ENCODE assay signal across 8 cellular contexts in genomic region chr17:50055426-50056216, GRCh38. TPM values are rescaled to one million over a fixed set of nuclear protein-coding genes. Genes with fewer than 3 reads are reported as not detected.
DNase-seq lines count a peak whose midpoint lies in the region; ATAC-seq and TF ChIP-seq lines count a peak whose summit lies in the region.

TSS of gene ITGA3 (plus strand) at chr17:50056110. CDS start at chr17:50056440, 330 bp downstream.

- peak within 1 kb of the TSS; percentile 54 for H3K27ac ChIP-seq in naive thymus-derived CD4-positive, alpha-beta T cell (ENCODE audit: low read depth, low read length)
- H3K27ac ChIP-seq in stomach: peak within 1 kb of the TSS; percentile 92 to 97 (median 96)

- H3K4me3 ChIP-seq in GM08714 (ENCODE audit: low read length) (peak within 1 kb of the TSS; percentile 73), stomach (peak within 1 kb of the TSS; percentile 76 to 86 (median 84))
- H3K4me3 ChIP-seq in naive thymus-derived CD4-positive, alpha-beta T cell (ENCODE audit: low read length): peak within 1 kb of the TSS; percentile 60

- no peaks in the 10 kb centered on the region for H3K9me3 ChIP-seq in naive thymus-derived CD4-positive, alpha-beta T cell (ENCODE audit: control insufficient read depth in 2 of 3, low read length in 3 of 3)
- no peaks in the 10 kb centered on the region for H3K9me3 ChIP-seq in stomach

- H3K4me1 Mint-ChIP-seq in naive thymus-derived CD4-positive, alpha-beta T cell: peaks cover 12 to 48% (median 20%) of the 10 kb centered on the region in 7 donors

- peaks cover 0 to 7% of the 10 kb centered on the region in 2 donors for H3K4me1 ChIP-seq in naive thymus-derived CD4-positive, alpha-beta T cell (ENCODE audit: control insufficient read depth in 2 of 2, insufficient read depth in 2 of 2, low read length in 2 of 2)
- peaks cover 81 to 98% (median 93%) of the 10 kb centered on the region in 4 donors for H3K4me1 ChIP-seq in stomach

- H3K27ac Mint-ChIP-seq in naive thymus-derived CD4-positive, alpha-beta T cell: peak within 1 kb of the TSS; percentile 38 to 90 (median 82)

- DNase-seq in activated effector memory CD4-positive, alpha-beta T cell treated with Interleukin-2 at 50 U/mL for 16 hours: peak; percentile 60
- DNase-seq in fibroblast of peridontal ligament (ENCODE audit: extremely low read depth) (peak; percentile 69), stomach (peak; percentile 89)
- DNase-seq in naive thymus-derived CD4-positive, alpha-beta T cell: peak; percentile 28 to 78 (median 45)

- peak within 1 kb of the TSS; percentile 84 to 96 (median 92) for H3K4me3 Mint-ChIP-seq in naive thymus-derived CD4-positive, alpha-beta T cell

- TF ChIP-seq POLR2A in stomach (IDR thresholded peaks at IDR 0.05): no peak

- H3K27me3 ChIP-seq in naive thymus-derived CD4-positive, alpha-beta T cell (ENCODE audit: control insufficient read depth in 2 of 2, insufficient read depth in 2 of 2, low read length in 2 of 2): no peaks in the 10 kb centered on the region
- peaks cover 0 to 12% (median 0%) of the 10 kb centered on the region in 3 donors for H3K27me3 ChIP-seq in stomach

- no peak for TF ChIP-seq EP300 in stomach (IDR thresholded peaks at IDR 0.05)

- H3K36me3 ChIP-seq in naive thymus-derived CD4-positive, alpha-beta T cell (ENCODE audit: control insufficient read depth in 2 of 3, insufficient read depth in 3 of 3, low read length in 3 of 3): no peaks in the 10 kb centered on the region
- H3K36me3 ChIP-seq in stomach: no peaks in the 10 kb centered on the region

- no peaks in the 10 kb centered on the region for H3K36me3 Mint-ChIP-seq in naive thymus-derived CD4-positive, alpha-beta T cell

- TF ChIP-seq CTCF in stomach (IDR thresholded peaks at IDR 0.05): no peak

- 0 to 1% (median 0%) methylated on average over 44 to 65 of the region's 65 CpGs for WGBS in stomach, 5 donors

- CTCF ChIA-PET in naive thymus-derived CD4-positive, alpha-beta T cell (lab: Charles Lee): interaction anchor here (1.1 to 1.3 kb wide), 2 partner anchors 12 to 39 kb away, joined by 3 to 5 read pairs; no protein-coding TSS in a partner anchor

- H3K9me3 Mint-ChIP-seq in naive thymus-derived CD4-positive, alpha-beta T cell: peaks cover 0 to 1% (median 0%) of the 10 kb centered on the region in 11 donors

- H3K27me3 Mint-ChIP-seq in naive thymus-derived CD4-positive, alpha-beta T cell: peaks cover 0 to 7% (median 0%) of the 10 kb centered on the region in 5 donors

- ATAC-seq in HG03460 (IDR thresholded peaks at IDR 0.05; ENCODE audit: unreplicated experiment) (peak; percentile 44), GM18909 (IDR thresholded peaks at IDR 0.05; ENCODE audit: poor library complexity, unreplicated experiment) (no peak)
- ATAC-seq in naive thymus-derived CD4-positive, alpha-beta T cell: peak; percentile 76

- POLR2A ChIA-PET in naive thymus-derived CD4-positive, alpha-beta T cell (lab: Charles Lee): interaction anchor here (2.6 kb wide), 1 partner anchor 39 kb away, joined by 11 read pairs; no protein-coding TSS in a partner anchor

- intact Hi-C loops in naive thymus-derived CD4-positive, alpha-beta T cell (cut with micrococcal nuclease): loop anchor here (1.0 to 2.0 kb wide), 6 partner anchors 28 to 40 kb away; partner anchors contain the start of gene PDK2 (in 1 of the 2)
- intact Hi-C loops in stomach (cut with DNase I; ENCODE audit: low total_unique reads): no loop called here

TF ChIP-seq in PFSK-1, 5 proteins besides CTCF, POLR2A, EP300 and RAD21:
- TF ChIP-seq SIN3A (IDR thresholded peaks at IDR 0.05; ENCODE audit: borderline replicate concordance, insufficient read depth, low read length): 0 out of 2 replicates have a peak, but pooled peaks have one; percentile 47
- TF ChIP-seq FOXP2 (optimal IDR thresholded peaks at IDR 0.05; ENCODE audit: borderline replicate concordance, extremely low read depth, extremely low read length, insufficient read depth): no peak
- TF ChIP-seq POLR2AphosphoS5 (IDR thresholded peaks at IDR 0.05; ENCODE audit: low read depth, low read length): no peak

RNA-seq across cellular contexts. Expression of gene ITGA3, which starts in this region (rescaled TPM):
- polyA plus RNA-seq in PFSK-1 (2012; ENCODE audit: insufficient read length, low read depth): 25.0 TPM
- total RNA-seq in naive thymus-derived CD4-positive, alpha-beta T cell: 10 to 100 TPM in 2 of 5 experiments, 1 to 10 TPM in 3; 4.0 to 14.6 (median 8.6) TPM
- 1 to 10 TPM; 1.4 to 2.4 TPM for polyA plus RNA-seq in naive thymus-derived CD4-positive, alpha-beta T cell
- total RNA-seq in stomach: 100 to 1,000 TPM in 4 of 5 donors, 10 to 100 TPM in 1; 33.6 to 698 (median 193) TPM
- 10 to 100 TPM in 2 of 3 donors, 1 to 10 TPM in 1; 6.9 to 37.5 (median 29.5) TPM for polyA plus RNA-seq in stomach
